ENCODE assay signal across 19 cellular contexts in the genomic region with DNA sequence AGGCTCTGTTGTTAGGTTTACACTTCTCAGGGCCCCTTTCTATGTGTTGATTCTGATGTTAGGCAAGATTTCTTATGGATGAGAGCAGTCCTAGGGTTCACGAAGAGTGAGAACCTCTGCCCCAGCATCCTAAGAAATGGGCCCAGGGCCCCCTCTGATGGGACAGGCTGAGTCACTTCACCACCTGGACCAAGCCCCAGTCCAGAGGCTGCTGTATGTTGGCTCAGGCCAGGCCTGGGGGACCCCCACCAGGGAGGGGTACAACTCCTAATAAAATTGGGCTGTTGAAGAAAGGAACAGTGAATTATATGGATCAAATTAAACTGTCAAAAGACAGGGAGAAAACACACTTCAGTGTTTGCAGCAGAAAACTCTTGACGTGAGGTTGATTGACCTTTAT.
"Had no signal": no experiment of that assay in that cellular context is flagged by ENCODE, and none has a peak within 500 bp of the region (broad histone marks: within the 10 kb centered on the region; RNA-seq: fewer than 3 reads in every experiment).

No MANE protein-coding gene starts in this region.

- H3K4me3 ChIP-seq: dorsolateral prefrontal cortex, neural progenitor cell, prostate gland, skin epidermis, spleen, testis, tibial artery had no signal

- H3K4me3 Mint-ChIP-seq: naive thymus-derived CD4-positive, alpha-beta T cell; nephron; neural progenitor cell; stimulated activated memory B cell treated with anti-CD40 and anti-IgM and Interleukin-4, amounts not matched to agents 10 μg/mL and 1 μg/mL and 100 μg/mL, for 72 hours; type B pancreatic cell had no signal

- H3K27me3 Mint-ChIP-seq: type B pancreatic cell had no signal

- H3K27ac ChIP-seq: dorsolateral prefrontal cortex, neural progenitor cell, prostate gland, skin epidermis, spleen, testis, tibial artery had no signal

- H3K9me3 ChIP-seq: prostate gland, spleen, testis, tibial artery had no signal

- H3K36me3 ChIP-seq: neural progenitor cell, prostate gland, spleen, tibial artery had no signal

- H3K27ac Mint-ChIP-seq: nephron; neural progenitor cell; stimulated activated memory B cell treated with anti-CD40 and anti-IgM and Interleukin-4, amounts not matched to agents 10 μg/mL and 1 μg/mL and 100 μg/mL, for 72 hours; type B pancreatic cell had no signal

- H3K4me1 Mint-ChIP-seq: nephron had no signal

- H3K36me3 Mint-ChIP-seq: naive thymus-derived CD4-positive, alpha-beta T cell; stimulated activated memory B cell treated with anti-CD40 and anti-IgM and Interleukin-4, amounts not matched to agents 10 μg/mL and 1 μg/mL and 100 μg/mL, for 72 hours; type B pancreatic cell had no signal

- H3K4me2 ChIP-seq: neural progenitor cell had no signal

- H3K4me1 ChIP-seq: neural progenitor cell, prostate gland, testis, tibial artery had no signal

- H3K9me3 Mint-ChIP-seq: nephron; stimulated activated memory B cell treated with anti-CD40 and anti-IgM and Interleukin-4, amounts not matched to agents 10 μg/mL and 1 μg/mL and 100 μg/mL, for 72 hours had no signal

- DNase-seq: dorsolateral prefrontal cortex; effector CD4-positive, alpha-beta T cell; hypothalamus; mesenchymal stem cell; midbrain; naive thymus-derived CD4-positive, alpha-beta T cell; right cardiac atrium; spleen; stimulated activated CD4-positive, alpha-beta T cell treated with anti-CD3 and anti-CD28 coated beads, Interleukin-4, amount 100 ng/mL, for 4 hours; stimulated activated naive CD8-positive, alpha-beta T cell treated with anti-CD3 and anti-CD28 coated beads, Interleukin-15, Interleukin-2, amounts not matched to agents 100 U/mL and 50 U/mL, for 24 hours; substantia nigra; testis had no signal

- H3K9ac ChIP-seq: neural progenitor cell had no signal

- H3K27me3 ChIP-seq: dorsolateral prefrontal cortex, neural progenitor cell, spleen, testis, tibial artery had no signal

- ATAC-seq: naive thymus-derived CD4-positive, alpha-beta T cell; right cardiac atrium; stimulated activated memory B cell treated with anti-CD40 and anti-IgM and Interleukin-4, amounts not matched to agents 10 μg/mL and 1 μg/mL and 100 μg/mL, for 72 hours; stimulated activated naive CD8-positive, alpha-beta T cell treated with anti-CD3 and anti-CD28 coated beads, Interleukin-15, Interleukin-2, amounts not matched to agents 100 U/mL and 50 U/mL, for 24 hours had no signal
